In the genomic region with DNA sequence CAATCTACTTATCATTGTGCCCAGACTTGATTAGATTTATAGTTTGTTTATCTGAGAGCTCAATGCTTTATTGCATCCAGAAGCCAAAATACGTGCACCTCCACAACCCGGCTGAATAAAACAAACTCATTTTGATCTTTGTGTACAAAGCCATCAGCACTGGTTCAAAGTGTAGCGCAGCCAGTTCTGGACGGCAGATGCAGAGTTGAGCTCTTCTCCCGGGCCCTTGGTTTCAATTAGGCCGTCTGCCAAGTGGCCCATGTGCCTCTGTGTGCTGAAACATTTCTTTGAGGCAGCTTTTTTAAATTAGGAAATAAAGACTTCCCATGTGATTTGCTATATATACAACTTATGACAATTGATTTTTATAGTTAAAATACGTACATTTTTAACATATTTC, we compare ENCODE assay signal across 12 cellular contexts.
DNase-seq lines count a peak whose midpoint lies in the region; ATAC-seq and TF ChIP-seq lines count a peak whose summit lies in the region.
"Had no signal": no experiment of that assay in that cellular context is flagged by ENCODE, and none has a peak within 500 bp of the region (broad histone marks: within the 10 kb centered on the region; RNA-seq: fewer than 3 reads in every experiment).

No MANE protein-coding gene starts in this region.

- 13 to 17% methylated on average over 7 of the region's 7 CpGs for WGBS in GM23248 (ENCODE audit: low coverage in 1 of 2, low lambda C conversion rate in 2 of 2, missing lambda C conversion rate in 2 of 2), 2 experiments

- ATAC-seq in left colon: peak; percentile 89

- H4K20me1 ChIP-seq in GM23248 (ENCODE audit: insufficient read depth) (no peaks in the 10 kb centered on the region), osteoblast (ENCODE audit: insufficient read depth, low read length) (no peaks in the 10 kb centered on the region)

- DNase-seq in AG08396 (ENCODE audit: low spot score) (peak; percentile 4), GM23248 (peak; percentile 23), RPMI8226 (peak; percentile 25), left colon (peak; percentile 52 to 53), SIG-M5 (lab: John Stamatoyannopoulos, UW) (no peak), SKM-1 (lab: John Stamatoyannopoulos, UW; ENCODE audit: unreplicated experiment) (no peak), germinal center (ENCODE audit: low spot score) (no peak), osteoblast (ENCODE audit: insufficient read length, low spot score, missing footprints) (no peak)
- DNase-seq: activated CD4-positive, alpha-beta T cell treated with anti-CD3 and anti-CD28 coated beads, Interleukin-2, amount 10 ng/mL, durations not matched to agents 7 days and 5 days; Karpas-422; mesendoderm had no signal

- H3K4me1 ChIP-seq in GM23248 (ENCODE audit: insufficient read depth) (no peaks in the 10 kb centered on the region), osteoblast (ENCODE audit: insufficient read depth, low read length) (no peaks in the 10 kb centered on the region)

- H3K4me3 ChIP-seq in GM23248: no peak overlapping the region
- H3K4me3 ChIP-seq in osteoblast (ENCODE audit: insufficient read depth, low read length): no peak overlapping the region

- TF ChIP-seq CTCF in osteoblast (IDR thresholded peaks at IDR 0.05; ENCODE audit: extremely low read depth, low read depth, low read length): no peak

- intact Hi-C loops in left colon (cut with DNase I, micrococcal nuclease): no loop called here

- no peaks in the 10 kb centered on the region for H3K79me2 ChIP-seq in GM23248 (ENCODE audit: insufficient read depth)
- no peaks in the 10 kb centered on the region for H3K79me2 ChIP-seq in osteoblast (ENCODE audit: insufficient read depth, low read length)

- H3K27me3 ChIP-seq in GM23248 (replicated peaks; ENCODE audit: insufficient read depth): no peaks in the 10 kb centered on the region
- H3K27me3 ChIP-seq in osteoblast (ENCODE audit: insufficient read depth, low read length): no peaks in the 10 kb centered on the region

- H2AFZ ChIP-seq in GM23248 (no peak overlapping the region), osteoblast (ENCODE audit: low read length) (no peak overlapping the region)

- H3K27ac ChIP-seq in GM23248 (no peak overlapping the region), osteoblast (ENCODE audit: low read depth, low read length) (no peak overlapping the region)
- H3K27ac ChIP-seq: C4-2B had no signal

- H3K9me2 ChIP-seq in GM23248 (ENCODE audit: insufficient read depth): no peaks in the 10 kb centered on the region

- no peaks in the 10 kb centered on the region for H3K36me3 ChIP-seq in GM23248 (ENCODE audit: low read depth)
- no peaks in the 10 kb centered on the region for H3K36me3 ChIP-seq in osteoblast (ENCODE audit: insufficient read depth, low read length)

- H3K4me2 ChIP-seq in GM23248 (ENCODE audit: unreplicated experiment) (no peak overlapping the region), osteoblast (ENCODE audit: insufficient read depth, low read length) (no peak overlapping the region)

- no peaks in the 10 kb centered on the region for H3F3A ChIP-seq in GM23248 (ENCODE audit: insufficient read depth)

- H3K9ac ChIP-seq in GM23248: no peak overlapping the region

- no peaks in the 10 kb centered on the region for H3K9me3 ChIP-seq in GM23248 (ENCODE audit: low read depth)
- H3K9me3 ChIP-seq in osteoblast (ENCODE audit: low read depth, low read length): no peaks in the 10 kb centered on the region

- in situ Hi-C loops in GM23248 (cut with MboI): no loop called here

Comparison
In these comparisons a context has a peak if more than half of its experiments do, and no peak if none do; other contexts are left out.
1. DNase-seq: peak in AG08396 (single experiment), GM23248 (single experiment), RPMI8226 (single experiment) and left colon (2 of 2); none in SIG-M5 (single experiment), SKM-1 (single experiment), germinal center (single experiment) and osteoblast (single experiment).